Comparison of ENCODE assay signal across 21 cellular contexts in genomic region chr2:109459485-109459884, GRCh38.
DNase-seq lines count a peak whose midpoint lies in the region; ATAC-seq and TF ChIP-seq lines count a peak whose summit lies in the region.
"Had no signal": no experiment of that assay in that cellular context is flagged by ENCODE, and none has a peak within 500 bp of the region (broad histone marks: within the 10 kb centered on the region; RNA-seq: fewer than 3 reads in every experiment).

No MANE protein-coding gene starts in this region.

- H3K9me3 ChIP-seq in SJSA1 (replicated peaks) = no peaks in the 10 kb centered on the region
- H3K9me3 ChIP-seq in gastrocnemius medialis = no peaks in the 10 kb centered on the region
- H3K9me3 ChIP-seq: left lung, pancreas, stomach had no signal

- H3K27ac ChIP-seq in SJSA1 (peak overlapping the region; percentile 74), gastrocnemius medialis (no peak overlapping the region)
- H3K27ac ChIP-seq: left lung, pancreas, RWPE1, stomach had no signal

- no peak for TF ChIP-seq POLR2A in gastrocnemius medialis (IDR thresholded peaks at IDR 0.05)

- H3K27me3 ChIP-seq in SJSA1 (replicated peaks) (no peaks in the 10 kb centered on the region), gastrocnemius medialis (no peaks in the 10 kb centered on the region)
- H3K27me3 ChIP-seq: left lung, pancreas, stomach had no signal

- H3K4me3 ChIP-seq in SJSA1 (no peak overlapping the region), gastrocnemius medialis (no peak overlapping the region)
- H3K4me3 ChIP-seq: left lung, pancreas, skin epidermis, stomach had no signal

- DNase-seq in EH (ENCODE audit: low read depth) (peak; percentile 93), SJSA1 (ENCODE audit: low read depth in 1 of 2, low spot score in 2 of 2) (peak; percentile 68 to 73), islet precursor cell (peak; percentile 88), gastrocnemius medialis (no peak), midbrain (lab: John Stamatoyannopoulos, UW) (no peak), OCI-M1 (lab: John Stamatoyannopoulos, UW) (no peak), activated T-cell treated with anti-CD3 and anti-CD28 coated beads for 4 hours (no peak)
- DNase-seq: CD8-positive, alpha-beta T cell; effector CD4-positive, alpha-beta T cell; NCI-H1694; NCI-H226; stimulated activated CD4-positive, alpha-beta T cell treated with anti-CD3 and anti-CD28 coated beads, Interleukin-4, amount 100 ng/mL, for 1 hour; stomach; SW 1271 had no signal

- H3K4me1 ChIP-seq in SJSA1 (replicated peaks) = peaks cover 39% of the 10 kb centered on the region
- H3K4me1 ChIP-seq in gastrocnemius medialis = peaks cover 7 to 13% of the 10 kb centered on the region in 2 donors
- H3K4me1 ChIP-seq: left lung, pancreas had no signal

- H3K36me3 ChIP-seq in SJSA1 = peaks cover 4% of the 10 kb centered on the region
- no peaks in the 10 kb centered on the region for H3K36me3 ChIP-seq in gastrocnemius medialis
- H3K36me3 ChIP-seq: left lung had no signal

- in situ Hi-C loops in gastrocnemius medialis (cut with MboI; ENCODE audit: low sequenced_read_pairs in 4 of 4) = no loop called here

- TF ChIP-seq CTCF in gastrocnemius medialis (IDR thresholded peaks at IDR 0.05 in 4 of 5, conservative IDR thresholded peaks at IDR 0.05 in 1 of 5) = no peak

- ATAC-seq in gastrocnemius medialis (peak; percentile 24 to 55), GM21786 (IDR thresholded peaks at IDR 0.05; ENCODE audit: unreplicated experiment) (no peak)
- ATAC-seq: CD8-positive, alpha-beta T cell; esophagus mucosa; HCT116; pancreas had no signal

- intact Hi-C loops in gastrocnemius medialis (cut with DNase I; ENCODE audit: low total_unique reads) = no loop called here

Comparison
In these comparisons a context has a peak if more than half of its experiments do, and no peak if none do; other contexts are left out.
1. DNase-seq: peak in EH (single experiment), SJSA1 (2 of 2) and islet precursor cell (single experiment); none in gastrocnemius medialis (0 of 2), midbrain (single experiment), OCI-M1 (single experiment) and activated T-cell treated with anti-CD3 and anti-CD28 coated beads for 4 hours (single experiment).